ENCODE assay signal across 8 cellular contexts in genomic region chr6:28922004-28922840, GRCh38. TPM values are rescaled to one million over a fixed set of nuclear protein-coding genes. Genes with fewer than 3 reads are reported as not detected.
A peak's percentile ranks its signal among the peaks of the same experiment; 100 is the strongest.
DNase-seq lines count a peak whose midpoint lies in the region; ATAC-seq and TF ChIP-seq lines count a peak whose summit lies in the region.

No MANE protein-coding gene starts in this region.

- POLR2A ChIA-PET in activated CD8-positive, alpha-beta T cell treated with anti-CD3 and anti-CD28 coated beads, Interleukin-2, amount 10 ng/mL, durations not matched to agents 7 days and 5 days (lab: Charles Lee) = interaction anchor here (0.6 to 4.0 kb wide), 19 partner anchors 12 to 1450 kb away, joined by 3 to 60 read pairs (median 6); partner anchors contain the start of gene ZNF184

- H3K27ac ChIP-seq in gastroesophageal sphincter = peak overlapping the region; percentile 83 to 98 (median 97)

- H3K36me3 ChIP-seq in gastroesophageal sphincter = peaks cover 0 to 47% of the 10 kb centered on the region in 2 donors

- no peaks in the 10 kb centered on the region for H3K9me3 Mint-ChIP-seq in activated CD8-positive, alpha-beta T cell treated with anti-CD3 and anti-CD28 coated beads, Interleukin-2, amount 10 ng/mL, durations not matched to agents 7 days and 5 days (ENCODE audit: insufficient read depth)

- DNase-seq in AG08396 (ENCODE audit: low spot score) (peak; percentile 50), HPDE6-E6E7 (ENCODE audit: extremely low spot score) (peak; percentile 83), retinal pigment epithelial cell (ENCODE audit: low read depth) (no peak), NCI-H187 (lab: John Stamatoyannopoulos, UW) (no peak), NCI-H774 (lab: John Stamatoyannopoulos, UW) (no peak), NCI-H524 (lab: John Stamatoyannopoulos, UW) (no peak)
- DNase-seq in activated CD8-positive, alpha-beta T cell treated with anti-CD3 and anti-CD28 coated beads, Interleukin-2, amount 10 ng/mL, durations not matched to agents 7 days and 5 days = peak; percentile 30

- CTCF ChIA-PET in activated CD8-positive, alpha-beta T cell treated with anti-CD3 and anti-CD28 coated beads, Interleukin-2, amount 10 ng/mL, durations not matched to agents 7 days and 5 days (lab: Charles Lee) = interaction anchor here (0.6 to 4.3 kb wide), 11 partner anchors 9 to 94 kb away, joined by 3 to 25 read pairs (median 5); no protein-coding TSS in a partner anchor

- peaks cover 42% of the 10 kb centered on the region for H3K4me1 Mint-ChIP-seq in activated CD8-positive, alpha-beta T cell treated with anti-CD3 and anti-CD28 coated beads, Interleukin-2, amount 10 ng/mL, durations not matched to agents 7 days and 5 days (ENCODE audit: low read depth)

- TF ChIP-seq EP300 in gastroesophageal sphincter (IDR thresholded peaks at IDR 0.05) = no peak

- H3K27me3 Mint-ChIP-seq in activated CD8-positive, alpha-beta T cell treated with anti-CD3 and anti-CD28 coated beads, Interleukin-2, amount 10 ng/mL, durations not matched to agents 7 days and 5 days (ENCODE audit: low read depth) = no peaks in the 10 kb centered on the region

- no peak for TF ChIP-seq CTCF in gastroesophageal sphincter (IDR thresholded peaks at IDR 0.05)
- TF ChIP-seq CTCF in retinal pigment epithelial cell (conservative IDR thresholded peaks at IDR 0.05; ENCODE audit: low read depth, low read length) = no peak

- no peaks in the 10 kb centered on the region for H3K27me3 ChIP-seq in gastroesophageal sphincter

- peaks cover 0 to 28% (median 10%) of the 10 kb centered on the region in 3 donors for H3K4me1 ChIP-seq in gastroesophageal sphincter

- H3K36me3 Mint-ChIP-seq in activated CD8-positive, alpha-beta T cell treated with anti-CD3 and anti-CD28 coated beads, Interleukin-2, amount 10 ng/mL, durations not matched to agents 7 days and 5 days (ENCODE audit: low read depth) = peaks cover 49% of the 10 kb centered on the region

- WGBS in gastroesophageal sphincter (ENCODE audit: low coverage in 1 of 2), 2 donors = 20 to 40% methylated on average over 5 to 7 of the region's 10 CpGs

- no peaks in the 10 kb centered on the region for H3K9me3 ChIP-seq in gastroesophageal sphincter

- peak overlapping the region; percentile 87 for H3K4me3 Mint-ChIP-seq in activated CD8-positive, alpha-beta T cell treated with anti-CD3 and anti-CD28 coated beads, Interleukin-2, amount 10 ng/mL, durations not matched to agents 7 days and 5 days

- no peak for ATAC-seq in activated CD8-positive, alpha-beta T cell treated with anti-CD3 and anti-CD28 coated beads, Interleukin-2, amount 10 ng/mL, durations not matched to agents 7 days and 5 days
- no peak for ATAC-seq in gastroesophageal sphincter

- TF ChIP-seq POLR2A in gastroesophageal sphincter (IDR thresholded peaks at IDR 0.05) = no peak

- peak overlapping the region; percentile 95 for H3K27ac Mint-ChIP-seq in activated CD8-positive, alpha-beta T cell treated with anti-CD3 and anti-CD28 coated beads, Interleukin-2, amount 10 ng/mL, durations not matched to agents 7 days and 5 days

- peak overlapping the region; percentile 55 to 97 for H3K4me3 ChIP-seq in gastroesophageal sphincter
- peak overlapping the region; percentile 95 for H3K4me3 ChIP-seq in retinal pigment epithelial cell (ENCODE audit: low read length)

RNA-seq across cellular contexts. Expression of gene TRIM27, which starts 1.6 kb away (rescaled TPM):
- 10 to 100 TPM; 58.3 to 60.1 TPM for total RNA-seq in activated CD8-positive, alpha-beta T cell treated with anti-CD3 and anti-CD28 coated beads, Interleukin-2, amount 10 ng/mL, durations not matched to agents 7 days and 5 days
- total RNA-seq in gastroesophageal sphincter = 10 to 100 TPM; 36.0 to 55.1 (median 37.4) TPM

Comparison
In these comparisons a context has a peak if more than half of its experiments do, and no peak if none do; other contexts are left out.
1. DNase-seq: peak in AG08396 (single experiment), HPDE6-E6E7 (single experiment) and activated CD8-positive, alpha-beta T cell treated with anti-CD3 and anti-CD28 coated beads, Interleukin-2, amount 10 ng/mL, durations not matched to agents 7 days and 5 days (single experiment); none in retinal pigment epithelial cell (single experiment), NCI-H187 (0 of 2), NCI-H774 (single experiment) and NCI-H524 (0 of 2).